17 cellular contexts compared by ENCODE assay signal in the genomic region with DNA sequence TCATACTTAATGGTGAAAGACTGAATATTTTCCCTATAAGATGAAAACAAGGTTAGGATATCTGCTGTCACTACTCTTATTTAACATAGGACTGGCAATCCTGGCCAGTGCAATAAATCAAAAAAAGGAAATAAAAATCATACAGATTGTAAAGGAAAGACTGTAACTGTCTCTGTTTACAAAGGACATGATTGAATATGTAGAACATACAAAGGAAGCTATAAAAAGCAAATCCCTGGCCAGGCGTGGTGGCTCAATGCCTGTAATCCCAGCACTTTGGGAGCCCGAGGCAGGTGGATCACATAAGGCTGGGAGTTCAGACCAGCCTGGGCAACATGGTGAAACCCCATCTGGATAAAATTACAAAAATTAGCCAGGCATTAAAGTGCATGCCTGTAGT.
"Had no signal": no experiment of that assay in that cellular context is flagged by ENCODE, and none has a peak within 500 bp of the region (broad histone marks: within the 10 kb centered on the region; RNA-seq: fewer than 3 reads in every experiment).

No MANE protein-coding gene starts in this region.

- DNase-seq: activated CD4-positive, alpha-beta T cell treated with anti-CD3 and anti-CD28 coated beads, Interleukin-2, amount 50 U/mL, for 1 hour; activated CD8-positive, alpha-beta T cell treated with anti-CD3 and anti-CD28 coated beads, Interleukin-2, amount 10 ng/mL, durations not matched to agents 7 days and 5 days; activated gamma-delta T cell; activated naive CD4-positive, alpha-beta T cell treated with anti-CD3 and anti-CD28 coated beads, Interleukin-2, amount 50 U/mL, for 16 hours; activated naive CD8-positive, alpha-beta T cell treated with anti-CD3 and anti-CD28 coated beads, Interleukin-2, amount 50 U/mL, for 24 hours; anterior cingulate cortex; body of pancreas; heart left ventricle; lower lobe of right lung; naive thymus-derived CD8-positive, alpha-beta T cell; stimulated activated CD4-positive, alpha-beta T cell treated with anti-CD3 and anti-CD28 coated beads, Interleukin-2, amount 100 ng/mL, for 48 hours; stimulated activated CD8-positive, alpha-beta memory T cell treated with anti-CD3 and anti-CD28 coated beads, Interleukin-4, amount 100 ng/mL, for 48 hours; stimulated activated naive B cell treated with anti-CD40 and anti-IgM and Interleukin-4, amounts not matched to agents 10 μg/mL and 1 μg/mL and 100 μg/mL, for 72 hours had no signal

- ATAC-seq: activated CD4-positive, CD25-positive, alpha-beta regulatory T cell treated with anti-CD3 and anti-CD28 coated beads, Interleukin-2, amount 50 U/mL, for 24 hours; activated CD8-positive, alpha-beta T cell treated with anti-CD3 and anti-CD28 coated beads, Interleukin-2, amount 10 ng/mL, durations not matched to agents 7 days and 5 days; activated naive CD8-positive, alpha-beta T cell treated with anti-CD3 and anti-CD28 coated beads, Interleukin-2, amount 50 U/mL, for 24 hours; body of pancreas; heart left ventricle; left lobe of liver; lower lobe of right lung; naive thymus-derived CD8-positive, alpha-beta T cell; stimulated activated naive B cell treated with anti-CD40 and anti-IgM and Interleukin-4, amounts not matched to agents 10 μg/mL and 1 μg/mL and 100 μg/mL, for 72 hours had no signal

- H3K4me3 Mint-ChIP-seq: activated CD8-positive, alpha-beta T cell treated with anti-CD3 and anti-CD28 coated beads, Interleukin-2, amount 10 ng/mL, durations not matched to agents 7 days and 5 days; activated naive CD8-positive, alpha-beta T cell treated with anti-CD3 and anti-CD28 coated beads, Interleukin-2, amount 50 U/mL, for 24 hours; activated T-helper 1 cell treated with anti-CD3 and anti-CD28 coated beads, Interleukin-12 subunit alpha, Interleukin-12 subunit beta, Interleukin-2, Interleukin-4 antibody, amounts not matched to agents 30 ng/mL and 10 ng/mL and 1 ng/mL, durations not matched to agents 14 hours and 24 hours and 36 hours; stimulated activated naive B cell treated with anti-CD40 and anti-IgM and Interleukin-4, amounts not matched to agents 10 μg/mL and 1 μg/mL and 100 μg/mL, for 72 hours; type B pancreatic cell had no signal

- H3K27me3 Mint-ChIP-seq: activated naive CD8-positive, alpha-beta T cell treated with anti-CD3 and anti-CD28 coated beads, Interleukin-2, amount 50 U/mL, for 24 hours; naive thymus-derived CD8-positive, alpha-beta T cell; stimulated activated naive B cell treated with anti-CD40 and anti-IgM and Interleukin-4, amounts not matched to agents 10 μg/mL and 1 μg/mL and 100 μg/mL, for 72 hours; type B pancreatic cell had no signal

- H3K27ac Mint-ChIP-seq: activated CD8-positive, alpha-beta T cell treated with anti-CD3 and anti-CD28 coated beads, Interleukin-2, amount 10 ng/mL, durations not matched to agents 7 days and 5 days; activated naive CD8-positive, alpha-beta T cell treated with anti-CD3 and anti-CD28 coated beads, Interleukin-2, amount 50 U/mL, for 24 hours; activated T-helper 1 cell treated with anti-CD3 and anti-CD28 coated beads, Interleukin-12 subunit alpha, Interleukin-12 subunit beta, Interleukin-2, Interleukin-4 antibody, amounts not matched to agents 30 ng/mL and 10 ng/mL and 1 ng/mL, durations not matched to agents 14 hours and 24 hours and 36 hours; stimulated activated naive B cell treated with anti-CD40 and anti-IgM and Interleukin-4, amounts not matched to agents 10 μg/mL and 1 μg/mL and 100 μg/mL, for 72 hours; type B pancreatic cell had no signal
